ENCODE assay signal across 8 cellular contexts in the genomic region with DNA sequence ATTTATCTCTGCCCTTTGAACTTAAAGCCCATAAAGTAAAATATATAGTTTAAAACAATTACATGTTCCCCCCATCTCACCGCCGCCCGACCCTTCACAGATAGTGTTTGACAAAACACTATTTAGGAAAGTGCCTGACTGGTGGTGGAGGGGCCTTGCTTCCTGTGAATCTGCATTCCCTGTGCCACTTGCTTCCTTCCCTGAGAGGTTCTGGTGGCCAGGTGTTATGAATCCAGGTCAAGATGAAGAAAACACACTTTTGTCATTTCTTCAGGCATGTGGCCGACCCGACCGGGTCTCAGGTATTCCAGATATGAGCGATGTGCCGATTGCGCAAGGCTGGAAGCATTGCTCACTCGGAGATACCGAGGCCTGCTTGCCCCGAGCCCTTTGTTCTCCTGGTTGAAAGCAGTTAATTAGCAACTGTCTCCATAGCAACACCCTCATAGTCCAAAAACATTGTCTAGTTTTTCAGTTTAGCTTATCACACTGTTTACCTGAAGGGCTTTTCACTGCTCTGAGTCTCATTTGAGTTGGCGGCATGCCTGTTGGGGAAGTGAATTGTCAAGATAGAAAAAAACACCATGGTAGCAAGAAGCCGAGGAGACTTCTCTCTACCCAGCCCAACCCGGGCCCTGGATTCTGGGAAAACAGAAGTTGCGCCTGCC.
A peak's percentile ranks its signal among the peaks of the same experiment; 100 is the strongest.
DNase-seq lines count a peak whose midpoint lies in the region; ATAC-seq, FAIRE-seq and TF ChIP-seq lines count a peak whose summit lies in the region.

No MANE protein-coding gene starts in this region.

- H3K36me3 Mint-ChIP-seq in activated CD8-positive, alpha-beta T cell treated with anti-CD3 and anti-CD28 coated beads, Interleukin-2, amount 10 ng/mL, durations not matched to agents 7 days and 5 days (ENCODE audit: low read depth), result no peaks in the 10 kb centered on the region

- peak; percentile 99 for DNase-seq in DMS153 treated with DMSO at 0.1 percent for 48 hours (lab: John Stamatoyannopoulos, UW; ENCODE audit: unreplicated experiment)
- peak; percentile 99 for DNase-seq in NCI-H2029 treated with DMSO at 0.1 percent for 48 hours (lab: John Stamatoyannopoulos, UW)
- peak; percentile 100 for DNase-seq in bronchial epithelial cell (ENCODE audit: low read depth)
- peak; percentile 88 for DNase-seq in lung (ENCODE audit: low spot score)
- DNase-seq in activated effector memory CD4-positive, alpha-beta T cell treated with Interleukin-2 at 50 U/mL for 16 hours, result no peak
- no peak for DNase-seq in activated CD8-positive, alpha-beta T cell treated with anti-CD3 and anti-CD28 coated beads, Interleukin-2, amount 10 ng/mL, durations not matched to agents 7 days and 5 days
- DNase-seq in G401 (ENCODE audit: low spot score), result no peak
- DNase-seq in OCI-LY7 (ENCODE audit: low spot score), result no peak

- intact Hi-C loops in OCI-LY7 (cut with micrococcal nuclease; ENCODE audit: unreplicated experiment), result no loop called here

- no peak overlapping the region for H3K4me3 Mint-ChIP-seq in activated CD8-positive, alpha-beta T cell treated with anti-CD3 and anti-CD28 coated beads, Interleukin-2, amount 10 ng/mL, durations not matched to agents 7 days and 5 days

- H3K4me2 ChIP-seq in OCI-LY7 (ENCODE audit: low read length), result no peak overlapping the region

- no peaks in the 10 kb centered on the region for H3K9me2 ChIP-seq in OCI-LY7 (ENCODE audit: insufficient read depth, low read length)

- peak; percentile 36 for FAIRE-seq in bronchial epithelial cell (lab: Jason Lieb, UNC)

- no peaks in the 10 kb centered on the region for H3K79me2 ChIP-seq in OCI-LY7 (ENCODE audit: insufficient read depth, low read depth, low read length)

- H3K4me1 ChIP-seq in lung (ENCODE audit: control insufficient read depth in 2 of 2, insufficient read depth in 2 of 2, low read length in 2 of 2) (peaks cover 15 to 39% of the 10 kb centered on the region in 2 donors), OCI-LY7 (ENCODE audit: insufficient read depth, low read length, poor library complexity, severe bottlenecking) (no peaks in the 10 kb centered on the region)

- POLR2A ChIA-PET in activated CD8-positive, alpha-beta T cell treated with anti-CD3 and anti-CD28 coated beads, Interleukin-2, amount 10 ng/mL, durations not matched to agents 7 days and 5 days (lab: Charles Lee), result no interaction called here
- POLR2A ChIA-PET in OCI-LY7 (lab: Charles Lee), result interaction anchor here (0.8 kb wide), 1 partner anchor 56 kb away, joined by 6 read pairs; no protein-coding TSS in a partner anchor

- CTCF ChIA-PET in activated CD8-positive, alpha-beta T cell treated with anti-CD3 and anti-CD28 coated beads, Interleukin-2, amount 10 ng/mL, durations not matched to agents 7 days and 5 days (lab: Charles Lee), result no interaction called here
- CTCF ChIA-PET in OCI-LY7 (lab: Charles Lee; ENCODE audit: unreplicated experiment), result no interaction called here

- peak; percentile 39 for ATAC-seq in lung (ENCODE audit: insufficient read depth, low FRiP score)
- no peak for ATAC-seq in activated CD8-positive, alpha-beta T cell treated with anti-CD3 and anti-CD28 coated beads, Interleukin-2, amount 10 ng/mL, durations not matched to agents 7 days and 5 days

- in situ Hi-C loops in G401 (cut with HindIII; ENCODE audit: low sequenced_read_pairs), result no loop called here

- WGBS in lung, 2 donors, result 48 to 62% methylated on average over 16 of the region's 16 CpGs

- TF ChIP-seq CTCF in bronchial epithelial cell (IDR thresholded peaks at IDR 0.05; ENCODE audit: insufficient read depth, low read length, severe bottlenecking), result no peak
- TF ChIP-seq CTCF in lung (IDR thresholded peaks at IDR 0.05; ENCODE audit: control extremely low read depth, extremely low read depth), result no peak
- no peak for TF ChIP-seq CTCF in OCI-LY7 (conservative IDR thresholded peaks at IDR 0.05; ENCODE audit: low read length)

- no TSS peak for BruUV-seq in OCI-LY7 (replicated peaks; lab: Mats Ljungman, UMichigan)

- H2AFZ ChIP-seq in OCI-LY7 (ENCODE audit: low read length), result no peak overlapping the region

- H3K9me3 ChIP-seq in lung (ENCODE audit: control insufficient read depth in 2 of 2, insufficient read depth in 1 of 2, low read length in 1 of 2), result no peaks in the 10 kb centered on the region
- no peaks in the 10 kb centered on the region for H3K9me3 ChIP-seq in OCI-LY7 (ENCODE audit: low read length)

- no peaks in the 10 kb centered on the region for H3K9me3 Mint-ChIP-seq in activated CD8-positive, alpha-beta T cell treated with anti-CD3 and anti-CD28 coated beads, Interleukin-2, amount 10 ng/mL, durations not matched to agents 7 days and 5 days (ENCODE audit: insufficient read depth)

- no peaks in the 10 kb centered on the region for H4K20me1 ChIP-seq in OCI-LY7 (ENCODE audit: insufficient read depth, low read length)

- H3K36me3 ChIP-seq in bronchial epithelial cell (ENCODE audit: control insufficient read depth, insufficient read depth, low read length) (no peaks in the 10 kb centered on the region), lung (ENCODE audit: control insufficient read depth in 2 of 2, insufficient read depth in 2 of 2, low read length in 2 of 2) (no peaks in the 10 kb centered on the region), OCI-LY7 (ENCODE audit: insufficient read depth, low read length) (no peaks in the 10 kb centered on the region)

- no peak overlapping the region for H3K27ac Mint-ChIP-seq in activated CD8-positive, alpha-beta T cell treated with anti-CD3 and anti-CD28 coated beads, Interleukin-2, amount 10 ng/mL, durations not matched to agents 7 days and 5 days

- H3K27ac ChIP-seq in lung (ENCODE audit: low read depth in 1 of 2, low read length in 1 of 2) (peak overlapping the region; percentile 1 to 93), OCI-LY7 (ENCODE audit: low read depth, low read length, poor library complexity, severe bottlenecking) (no peak overlapping the region)

- peaks cover 56% of the 10 kb centered on the region for H3K27me3 Mint-ChIP-seq in activated CD8-positive, alpha-beta T cell treated with anti-CD3 and anti-CD28 coated beads, Interleukin-2, amount 10 ng/mL, durations not matched to agents 7 days and 5 days (ENCODE audit: low read depth)

- H3K4me3 ChIP-seq in bronchial epithelial cell (ENCODE audit: low read depth, low read length), result no peak overlapping the region
- H3K4me3 ChIP-seq in lung, result no peak overlapping the region
- H3K4me3 ChIP-seq in OCI-LY7 (ENCODE audit: low read depth, low read length, poor library complexity, severe bottlenecking), result no peak overlapping the region

- H3K27me3 ChIP-seq in bronchial epithelial cell (ENCODE audit: control insufficient read depth, insufficient read depth, low read length) (no peaks in the 10 kb centered on the region), lung (ENCODE audit: control insufficient read depth, insufficient read depth) (no peaks in the 10 kb centered on the region)

- H3K4me1 Mint-ChIP-seq in activated CD8-positive, alpha-beta T cell treated with anti-CD3 and anti-CD28 coated beads, Interleukin-2, amount 10 ng/mL, durations not matched to agents 7 days and 5 days (ENCODE audit: low read depth), result no peaks in the 10 kb centered on the region

Comparison
In these comparisons a context has a peak if more than half of its experiments do, and no peak if none do; other contexts are left out.
1. DNase-seq: peak in DMS153 treated with DMSO at 0.1 percent for 48 hours (single experiment), NCI-H2029 treated with DMSO at 0.1 percent for 48 hours (single experiment), bronchial epithelial cell (single experiment) and lung (single experiment); none in activated effector memory CD4-positive, alpha-beta T cell treated with Interleukin-2 at 50 U/mL for 16 hours (single experiment), activated CD8-positive, alpha-beta T cell treated with anti-CD3 and anti-CD28 coated beads, Interleukin-2, amount 10 ng/mL, durations not matched to agents 7 days and 5 days (single experiment), G401 (single experiment) and OCI-LY7 (single experiment).